Comparison of ENCODE assay signal across 16 cellular contexts in the genomic region with DNA sequence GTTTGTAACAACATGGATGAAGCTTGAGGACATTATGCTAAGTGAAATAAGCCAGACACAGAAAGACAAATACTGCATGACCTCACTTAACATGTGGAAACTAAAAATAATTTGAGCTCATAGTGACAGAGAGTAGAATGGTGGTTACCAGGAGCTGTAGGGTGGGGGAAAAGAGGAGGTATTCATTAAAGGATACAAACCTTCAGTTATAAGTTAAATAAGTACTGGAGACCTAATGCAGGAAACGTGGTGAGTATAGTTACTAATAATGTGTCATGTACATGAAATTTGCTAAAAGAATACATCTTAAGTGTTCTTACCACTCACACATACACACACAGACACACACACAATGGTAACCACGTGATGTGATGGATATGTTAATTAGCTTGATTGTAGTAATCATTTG.
DNase-seq lines count a peak whose midpoint lies in the region; ATAC-seq and TF ChIP-seq lines count a peak whose summit lies in the region.
"Had no signal": no experiment of that assay in that cellular context is flagged by ENCODE, and none has a peak within 500 bp of the region (broad histone marks: within the 10 kb centered on the region; RNA-seq: fewer than 3 reads in every experiment).

No MANE protein-coding gene starts in this region.

- H3K36me3 ChIP-seq in adipocyte (ENCODE audit: control insufficient read depth, insufficient read depth, low read length, severe bottlenecking) (no peaks in the 10 kb centered on the region), sigmoid colon (no peaks in the 10 kb centered on the region)

- H3K9me3 Mint-ChIP-seq in HFFc6, result peaks cover 42% of the 10 kb centered on the region

- no peaks in the 10 kb centered on the region; the same call in 1 of the 2 replicates for H3K27me3 Mint-ChIP-seq in HFFc6 (ENCODE audit: insufficient read depth)
- H3K27me3 Mint-ChIP-seq: activated CD4-positive, alpha-beta memory T cell treated with anti-CD3 and anti-CD28 coated beads for 36 hours had no signal

- TF ChIP-seq CTCF in HFFc6 (IDR thresholded peaks at IDR 0.05) (no peak), fibroblast of villous mesenchyme (IDR thresholded peaks at IDR 0.05; ENCODE audit: insufficient read depth, low read depth, low read length) (no peak), sigmoid colon (IDR thresholded peaks at IDR 0.05) (no peak)

- H3K4me1 Mint-ChIP-seq in HFFc6 (ENCODE audit: low read depth), result peaks cover 69% of the 10 kb centered on the region
- H3K4me1 Mint-ChIP-seq: CD14-positive monocyte had no signal

- ATAC-seq in HG03442 (IDR thresholded peaks at IDR 0.05; ENCODE audit: unreplicated experiment) (no peak), left lobe of liver (no peak)

- no peak for TF ChIP-seq POLR2A in sigmoid colon (IDR thresholded peaks at IDR 0.05)

- H3K27me3 ChIP-seq in adipocyte (replicated peaks; ENCODE audit: control insufficient read depth, insufficient read depth, low read length) (no peaks in the 10 kb centered on the region), sigmoid colon (no peaks in the 10 kb centered on the region)

- H3K27ac Mint-ChIP-seq in HFFc6, result peak overlapping the region; percentile 87
- H3K27ac Mint-ChIP-seq: activated CD4-positive, alpha-beta memory T cell treated with anti-CD3 and anti-CD28 coated beads for 36 hours; activated T-helper 2 cell treated with anti-CD3 and anti-CD28 coated beads, Interferon-gamma antibody, Interleukin-2, Interleukin-4, amounts not matched to agents 10 μg/mL and 5 μg/mL and 100 μg/mL, durations not matched to agents 14 hours and 24 hours and 36 hours; CD14-positive monocyte had no signal

- 54 to 55% methylated on average over 2 of the region's 2 CpGs for WGBS in sigmoid colon, 2 donors

- H3K9me3 ChIP-seq in adipocyte (ENCODE audit: control insufficient read depth, low read length) (peaks cover 19% of the 10 kb centered on the region), sigmoid colon (no peaks in the 10 kb centered on the region)

- intact Hi-C loops in sigmoid colon (cut with DNase I), result no loop called here

- peak in 3 of 4 donors; percentile 21 to 71 (median 36) for TF ChIP-seq EP300 in sigmoid colon (IDR thresholded peaks at IDR 0.05)

- peak; percentile 72 for DNase-seq in HFFc6
- peak; percentile 49 for DNase-seq in adipocyte (ENCODE audit: low read depth)
- DNase-seq in fibroblast of villous mesenchyme (ENCODE audit: low read depth), result peak; percentile 79
- DNase-seq in sigmoid colon, result no peak
- DNase-seq in LoVo (ENCODE audit: low spot score), result no peak
- DNase-seq in iPS-NIHi7 (ENCODE audit: extremely low spot score), result no peak
- DNase-seq in left lobe of liver (ENCODE audit: low spot score), result no peak
- DNase-seq: activated CD4-positive, alpha-beta memory T cell treated with anti-CD3 and anti-CD28 coated beads for 36 hours; effector CD8-positive, alpha-beta T cell; NCI-H2081 treated with DMSO at 0.1 percent for 48 hours; psoas muscle; SHP77; stimulated activated CD4-positive, alpha-beta T cell treated with anti-CD3 and anti-CD28 coated beads, Interleukin-1b, Interleukin-23, amount 100 ng/mL, for 48 hours had no signal

- peak overlapping the region in 3 of 4 donors; percentile 21 to 67 (median 65) for H3K27ac ChIP-seq in sigmoid colon
- H3K27ac ChIP-seq: psoas muscle had no signal

- peak overlapping the region; percentile 72 for H3K9ac ChIP-seq in adipocyte (ENCODE audit: low read length)

- H3K4me3 ChIP-seq in adipocyte (ENCODE audit: low read length) (no peak overlapping the region), fibroblast of villous mesenchyme (ENCODE audit: low read depth, low read length) (no peak overlapping the region), sigmoid colon (no peak overlapping the region)
- H3K4me3 ChIP-seq: psoas muscle had no signal

- H3K4me1 ChIP-seq in adipocyte (ENCODE audit: control insufficient read depth, insufficient read depth, low read length) (peaks cover 15% of the 10 kb centered on the region), sigmoid colon (peaks cover 0 to 15% (median 7%) of the 10 kb centered on the region in 4 donors)
- H3K4me1 ChIP-seq: psoas muscle had no signal

- peaks cover 66% of the 10 kb centered on the region for H3K36me3 Mint-ChIP-seq in HFFc6 (ENCODE audit: low read depth)
- H3K36me3 Mint-ChIP-seq: activated CD4-positive, alpha-beta memory T cell treated with anti-CD3 and anti-CD28 coated beads for 36 hours; CD14-positive monocyte had no signal

- H3K4me3 Mint-ChIP-seq in HFFc6, result peak overlapping the region; percentile 27
- H3K4me3 Mint-ChIP-seq: activated CD4-positive, alpha-beta memory T cell treated with anti-CD3 and anti-CD28 coated beads for 36 hours; CD14-positive monocyte had no signal

Comparison
In these comparisons a context has a peak if more than half of its experiments do, and no peak if none do; other contexts are left out.
1. DNase-seq: peak in HFFc6 (single experiment), adipocyte (single experiment) and fibroblast of villous mesenchyme (single experiment); none in sigmoid colon (single experiment), LoVo (single experiment), iPS-NIHi7 (single experiment) and left lobe of liver (single experiment).